Comparison of ENCODE assay signal across 12 cellular contexts in the genomic region with DNA sequence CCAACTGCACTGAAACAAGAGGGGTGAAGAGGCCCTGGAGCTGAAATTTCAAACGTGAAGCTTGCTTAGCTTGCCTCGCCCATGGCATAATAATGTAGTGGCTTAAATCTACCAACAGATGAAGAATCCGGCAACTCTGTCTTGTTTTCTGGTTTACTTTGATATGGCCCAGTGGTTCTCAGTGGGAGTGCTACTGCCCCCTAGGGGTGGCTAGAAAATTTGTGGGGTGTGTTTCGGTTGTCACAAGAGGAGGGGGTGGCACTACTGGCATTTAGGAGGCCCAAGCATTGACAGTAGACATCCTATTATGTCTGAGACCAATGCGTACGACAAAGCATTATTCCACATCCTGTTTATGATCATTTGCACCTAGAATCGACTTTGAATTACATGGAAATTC. TPM values are rescaled to one million over a fixed set of nuclear protein-coding genes. Genes with fewer than 3 reads are reported as not detected.
DNase-seq lines count a peak whose midpoint lies in the region; ATAC-seq and TF ChIP-seq lines count a peak whose summit lies in the region.
"Had no signal": no experiment of that assay in that cellular context is flagged by ENCODE, and none has a peak within 500 bp of the region (broad histone marks: within the 10 kb centered on the region; RNA-seq: fewer than 3 reads in every experiment).

No MANE protein-coding gene starts in this region.

- intact Hi-C loops in Right ventricle myocardium inferior (cut with DNase I), result no loop called here

- DNase-seq in HFF-Myc (ENCODE audit: extremely low read depth, low read depth) (no peak), WERI-Rb-1 (peak; percentile 15), iPS-NIHi11 (ENCODE audit: low spot score) (peak; percentile 61), Right ventricle myocardium inferior (ENCODE audit: missing footprints) (no peak), COR-L47 (lab: John Stamatoyannopoulos, UW) (no peak)
- DNase-seq in activated CD8-positive, alpha-beta memory T cell treated with anti-CD3 and anti-CD28 coated beads, Interleukin-2, amount 50 U/mL, for 4 hours, result no peak
- DNase-seq: activated T-cell treated with anti-CD3 and anti-CD28 coated beads, Interleukin-2, amount 50 U/mL, for 4 hours; colonic mucosa; T-helper 17 cell had no signal

- ATAC-seq in GM18870 (IDR thresholded peaks at IDR 0.05; ENCODE audit: unreplicated experiment) (no peak), Right ventricle myocardium inferior (no peak)
- ATAC-seq: activated T-cell treated with anti-CD3 and anti-CD28 coated beads, Interleukin-2, amount 50 U/mL, for 4 hours; T-helper 17 cell had no signal

- no peaks in the 10 kb centered on the region for H3K27me3 ChIP-seq in WERI-Rb-1 (ENCODE audit: insufficient read depth, low read depth, severe bottlenecking)
- H3K27me3 ChIP-seq: colonic mucosa, tibial nerve had no signal

- H3K27ac ChIP-seq in C4-2B (no peak overlapping the region), WERI-Rb-1 (no peak overlapping the region)
- H3K27ac ChIP-seq: colonic mucosa, tibial nerve had no signal

- peak; percentile 77 for TF ChIP-seq CTCF in C4-2B (conservative IDR thresholded peaks at IDR 0.05)
- TF ChIP-seq CTCF in HFF-Myc (IDR thresholded peaks at IDR 0.05; ENCODE audit: low read depth, low read length, missing control alignments), result peak; percentile 58
- peak; percentile 45; the same call in 1 of the 2 replicates for TF ChIP-seq CTCF in WERI-Rb-1 (IDR thresholded peaks at IDR 0.05; ENCODE audit: low read depth, low read length)

- H3K4me3 ChIP-seq in HFF-Myc (replicated peaks; ENCODE audit: low read depth, low read length) (no peak overlapping the region), WERI-Rb-1 (ENCODE audit: low read depth, low read length) (no peak overlapping the region)
- H3K4me3 ChIP-seq: colonic mucosa, tibial nerve had no signal

- no peaks in the 10 kb centered on the region for H3K36me3 ChIP-seq in WERI-Rb-1
- H3K36me3 ChIP-seq: colonic mucosa had no signal

- no peaks in the 10 kb centered on the region for H3K9me3 ChIP-seq in WERI-Rb-1 (ENCODE audit: severe bottlenecking)
- H3K9me3 ChIP-seq: colonic mucosa, tibial nerve had no signal

RNA-seq across cellular contexts. Expression of a gene that starts 51.9 kb away (rescaled TPM):
- not detected for total RNA-seq in Right ventricle myocardium inferior
- total RNA-seq: activated T-cell treated with anti-CD3 and anti-CD28 coated beads, Interleukin-2, amount 50 U/mL, for 4 hours; colonic mucosa; T-helper 17 cell; tibial nerve had no signal

Comparison
In these comparisons a context has a peak if more than half of its experiments do, and no peak if none do; other contexts are left out.
1. DNase-seq: peak in WERI-Rb-1 (single experiment) and iPS-NIHi11 (single experiment); none in HFF-Myc (single experiment), activated CD8-positive, alpha-beta memory T cell treated with anti-CD3 and anti-CD28 coated beads, Interleukin-2, amount 50 U/mL, for 4 hours (single experiment), Right ventricle myocardium inferior (single experiment) and COR-L47 (single experiment).
2. Peak in every context shown above with its lines, with median percentiles within 50 percentile points of each other: CTCF ChIP-seq.